ENCODE assay signal across 19 cellular contexts in genomic region chr10:29256019-29256418, GRCh38. TPM values are rescaled to one million over a fixed set of nuclear protein-coding genes. Genes with fewer than 3 reads are reported as not detected.
"Had no signal": no experiment of that assay in that cellular context is flagged by ENCODE, and none has a peak within 500 bp of the region (broad histone marks: within the 10 kb centered on the region; RNA-seq: fewer than 3 reads in every experiment).

No MANE protein-coding gene starts in this region.

- H3K4me3 Mint-ChIP-seq: activated CD8-positive, alpha-beta memory T cell treated with anti-CD3 and anti-CD28 coated beads, Interleukin-2, amount 10 ng/mL, durations not matched to agents 7 days and 5 days; activated naive CD8-positive, alpha-beta T cell; activated T-cell treated with anti-CD3 and anti-CD28 coated beads, Interleukin-2, amount 50 U/mL, for 24 hours; immature natural killer cell; neural progenitor cell had no signal

- H3K4me3 ChIP-seq: breast epithelium, esophagus muscularis mucosa, lung, neural progenitor cell, ovary, sigmoid colon, testis had no signal

- H3K36me3 Mint-ChIP-seq: activated CD8-positive, alpha-beta memory T cell treated with anti-CD3 and anti-CD28 coated beads, Interleukin-2, amount 10 ng/mL, durations not matched to agents 7 days and 5 days; activated naive CD8-positive, alpha-beta T cell; immature natural killer cell; neural progenitor cell had no signal

- ATAC-seq: activated CD8-positive, alpha-beta memory T cell treated with anti-CD3 and anti-CD28 coated beads, Interleukin-2, amount 10 ng/mL, durations not matched to agents 7 days and 5 days; stimulated activated naive CD8-positive, alpha-beta T cell treated with anti-CD3 and anti-CD28 coated beads, Interleukin-15, Interleukin-2, amounts not matched to agents 100 U/mL and 50 U/mL, for 24 hours had no signal

- H3K4me1 ChIP-seq: breast epithelium had no signal

- H3K27ac ChIP-seq: breast epithelium, esophagus muscularis mucosa, neural progenitor cell had no signal

- H3K9me3 Mint-ChIP-seq: activated T-cell treated with anti-CD3 and anti-CD28 coated beads, Interleukin-2, amount 50 U/mL, for 24 hours; immature natural killer cell had no signal

- H3K27ac Mint-ChIP-seq: activated CD8-positive, alpha-beta memory T cell treated with anti-CD3 and anti-CD28 coated beads, Interleukin-2, amount 10 ng/mL, durations not matched to agents 7 days and 5 days; activated naive CD8-positive, alpha-beta T cell; activated T-cell treated with anti-CD3 and anti-CD28 coated beads, Interleukin-2, amount 50 U/mL, for 24 hours; immature natural killer cell had no signal

- H3K4me1 Mint-ChIP-seq: activated CD8-positive, alpha-beta memory T cell treated with anti-CD3 and anti-CD28 coated beads, Interleukin-2, amount 10 ng/mL, durations not matched to agents 7 days and 5 days; immature natural killer cell had no signal

- DNase-seq: activated CD8-positive, alpha-beta memory T cell treated with anti-CD3 and anti-CD28 coated beads, Interleukin-2, amount 10 ng/mL, durations not matched to agents 7 days and 5 days; activated effector memory CD4-positive, alpha-beta T cell treated with Interleukin-2 at 50 U/mL for 16 hours; activated T-cell treated with anti-CD3 and anti-CD28 coated beads, Interleukin-2, amount 50 U/mL, for 24 hours; foreskin fibroblast; glutamatergic neuron; immature natural killer cell; ovary; sigmoid colon; stimulated activated CD4-positive, alpha-beta T cell treated with anti-CD3 and anti-CD28 coated beads, Interleukin-2, amount 100 ng/mL, for 48 hours; stimulated activated CD8-positive, alpha-beta memory T cell treated with anti-CD3 and anti-CD28 coated beads, Interleukin-4, amount 100 ng/mL, for 48 hours; stimulated activated naive CD8-positive, alpha-beta T cell treated with anti-CD3 and anti-CD28 coated beads, Interleukin-15, Interleukin-2, amounts not matched to agents 100 U/mL and 50 U/mL, for 24 hours; T-helper 2 cell; testis had no signal

- H3K36me3 ChIP-seq: breast epithelium, esophagus muscularis mucosa, neural progenitor cell, ovary, sigmoid colon had no signal

- H3K9me3 ChIP-seq: breast epithelium, ovary, sigmoid colon, testis had no signal

- H3K27me3 ChIP-seq: ovary, sigmoid colon, testis had no signal

RNA-seq across cellular contexts. Expression of gene LYZL1, which starts 32.9 kb away (rescaled TPM):
- total RNA-seq: activated CD8-positive, alpha-beta memory T cell treated with anti-CD3 and anti-CD28 coated beads, Interleukin-2, amount 10 ng/mL, durations not matched to agents 7 days and 5 days; breast epithelium; esophagus muscularis mucosa; lung; ovary; sigmoid colon; urinary bladder had no signal
- polyA plus RNA-seq: immature natural killer cell, lung, ovary, sigmoid colon, urinary bladder had no signal
